8 cellular contexts compared by ENCODE assay signal in the genomic region with DNA sequence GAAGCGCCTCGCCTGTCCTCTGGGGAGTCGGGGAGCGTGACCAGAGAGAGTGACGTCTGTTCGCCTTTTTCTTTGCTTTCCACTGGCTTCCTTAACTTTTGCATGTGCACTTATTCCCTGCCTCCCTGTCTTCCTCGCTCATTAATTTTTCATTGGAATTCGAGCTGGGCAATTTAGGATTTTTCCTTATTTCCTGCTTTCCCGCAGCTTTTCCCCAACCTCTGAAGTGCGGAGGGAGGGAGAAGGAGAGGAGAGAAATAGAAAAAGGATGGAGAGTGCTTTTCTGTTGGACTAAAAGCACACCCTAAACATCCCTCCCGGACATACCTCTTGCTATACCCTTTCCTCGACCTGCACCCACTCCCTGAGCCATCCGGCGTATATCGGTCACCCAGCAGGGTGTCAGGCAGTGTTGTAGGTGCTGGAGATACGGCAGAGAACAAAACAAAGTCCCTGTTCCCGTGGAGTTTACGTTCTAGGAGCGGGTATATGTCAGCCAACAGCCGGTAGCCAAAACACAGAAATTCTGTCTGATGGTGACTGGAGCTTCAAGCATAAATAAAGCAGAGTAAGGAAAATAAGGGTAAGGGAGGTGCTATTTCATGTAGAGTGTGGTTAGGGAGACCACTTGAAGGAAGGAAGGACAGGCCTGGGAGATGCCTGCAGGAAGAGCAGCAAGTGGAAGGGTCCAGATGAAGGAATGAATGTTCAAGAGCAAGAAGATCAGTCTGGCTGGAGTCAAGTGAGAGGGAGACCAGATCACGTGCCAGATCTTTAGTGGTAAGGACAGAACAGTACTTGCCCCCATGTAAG. TPM values are rescaled to one million over a fixed set of nuclear protein-coding genes. Genes with fewer than 3 reads are reported as not detected.
DNase-seq lines count a peak whose midpoint lies in the region; ATAC-seq, FAIRE-seq and TF ChIP-seq lines count a peak whose summit lies in the region.

No MANE protein-coding gene starts in this region.

- 4% methylated on average over 19 of the region's 21 CpGs for WGBS in HUES64
- 57% methylated on average over 21 of the region's 21 CpGs for WGBS in GM12878 (ENCODE audit: insufficient coverage, insufficient replicate concordance, low lambda C conversion rate, missing lambda C conversion rate)
- 17% methylated on average over 16 of the region's 21 CpGs for WGBS in mesenchymal stem cell

- peak overlapping the region; percentile 71 for H4K91ac ChIP-seq in mesenchymal stem cell (ENCODE audit: low read length)

- TF ChIP-seq CTCF in AG04450 (IDR thresholded peaks at IDR 0.05; ENCODE audit: low read depth, low read length) (no peak), GM12878 (IDR thresholded peaks at IDR 0.05 in 2 of 3, conservative IDR thresholded peaks at IDR 0.05 in 1 of 3; ENCODE audit: control insufficient read depth in 2 of 3, extremely low read depth in 1 of 3, insufficient read depth in 1 of 3, low read depth in 3 of 3, low read length in 3 of 3) (no peak)

- peak overlapping the region; percentile 80 for H3K4me3 ChIP-seq in AG04450 (ENCODE audit: low read depth, low read length)
- H3K4me3 ChIP-seq in HUES64 (ENCODE audit: low read length): peak overlapping the region; percentile 78
- H3K4me3 ChIP-seq in GM12878: peak overlapping the region; percentile 74; the same call in 1 of the 2 replicates
- peak overlapping the region; percentile 84 to 96 for H3K4me3 ChIP-seq in mesenchymal stem cell (ENCODE audit: insufficient read depth in 1 of 2, low read depth in 1 of 2, low read length in 2 of 2)

- no peaks in the 10 kb centered on the region; the same call in 1 of the 2 replicates for H3K9me3 ChIP-seq in AG04450 (ENCODE audit: control insufficient read depth, insufficient read depth, low read length)
- H3K9me3 ChIP-seq in HUES64 (ENCODE audit: insufficient read depth, low read depth, low read length): no peaks in the 10 kb centered on the region
- no peaks in the 10 kb centered on the region; the same call in 2 of the 3 replicates for H3K9me3 ChIP-seq in GM12878 (replicated peaks; ENCODE audit: control insufficient read depth, insufficient read depth, low read length)
- H3K9me3 ChIP-seq in mesenchymal stem cell (ENCODE audit: control insufficient read depth, low read length): no peaks in the 10 kb centered on the region

- no peak for TF ChIP-seq RAD21 in GM12878 (IDR thresholded peaks at IDR 0.05; ENCODE audit: insufficient read depth, low read depth, low read length)

- H3K27ac ChIP-seq in AG04450 (ENCODE audit: low read depth, low read length): peak overlapping the region; percentile 39
- H3K27ac ChIP-seq in HUES64 (ENCODE audit: low read depth, low read length): no peak overlapping the region; the same call in 1 of the 2 replicates
- H3K27ac ChIP-seq in GM12878 (ENCODE audit: control insufficient read depth, insufficient read depth): no peak overlapping the region
- peak overlapping the region; percentile 38 for H3K27ac ChIP-seq in mesenchymal stem cell (ENCODE audit: low read length, poor library complexity, severe bottlenecking)

- RAD21 ChIA-PET in GM12878 (lab: Charles Lee; ENCODE audit: unreplicated experiment): no interaction called here

- H2AFZ ChIP-seq in GM12878 (ENCODE audit: control insufficient read depth, low read depth, low read length): peak overlapping the region; percentile 80
- H2AFZ ChIP-seq in mesenchymal stem cell (ENCODE audit: low read depth, low read length): peak overlapping the region; percentile 90

- H2AK5ac ChIP-seq in mesenchymal stem cell (ENCODE audit: low read length, severe bottlenecking): no peak overlapping the region

- POLR2A ChIA-PET in AG04450 (lab: Yijun Ruan, JAX): interaction anchor here (0.5 to 1.0 kb wide), 3 partner anchors 13 to 274 kb away, joined by 3 read pairs; no protein-coding TSS in a partner anchor
- POLR2A ChIA-PET in GM12878 (lab: Charles Lee): interaction anchor here (0.9 to 1.4 kb wide), 2 partner anchors 145 to 148 kb away, joined by 3 to 4 read pairs; no protein-coding TSS in a partner anchor

- no peak overlapping the region for H2BK5ac ChIP-seq in mesenchymal stem cell (ENCODE audit: low read depth, low read length, poor library complexity, severe bottlenecking)

- peak overlapping the region; percentile 46 to 81 for H3K23ac ChIP-seq in mesenchymal stem cell (ENCODE audit: low read length in 2 of 2)

- H3K79me1 ChIP-seq in mesenchymal stem cell (replicated peaks; ENCODE audit: low read length, poor library complexity, severe bottlenecking): peaks cover 4% of the 10 kb centered on the region

- peak overlapping the region; percentile 88 for H2BK15ac ChIP-seq in mesenchymal stem cell (ENCODE audit: low read depth, poor library complexity, severe bottlenecking)

- H3K4me2 ChIP-seq in GM12878 (ENCODE audit: control insufficient read depth, insufficient read depth) (peak overlapping the region; percentile 84), mesenchymal stem cell (ENCODE audit: low read length, poor library complexity, severe bottlenecking) (peak overlapping the region; percentile 96)

- TF ChIP-seq EP300 in GM12878 (IDR thresholded peaks at IDR 0.05; ENCODE audit: borderline replicate concordance in 1 of 2, control insufficient read depth in 1 of 2, low read depth in 2 of 2, low read length in 2 of 2): no peak

- H4K8ac ChIP-seq in mesenchymal stem cell (ENCODE audit: low read length): peak overlapping the region; percentile 89

- peak overlapping the region; percentile 54 to 70 for H3K4ac ChIP-seq in mesenchymal stem cell (ENCODE audit: low read depth in 1 of 2, low read length in 2 of 2)

- FAIRE-seq in GM12878 (lab: Jason Lieb, UNC): no peak

- peak overlapping the region; percentile 18 to 31 for H2BK12ac ChIP-seq in mesenchymal stem cell (ENCODE audit: low read length in 2 of 2)

- peaks cover 44% of the 10 kb centered on the region for H3K79me2 ChIP-seq in GM12878 (ENCODE audit: control insufficient read depth, insufficient read depth, low read length)

- no peak for ATAC-seq in GM12878
- ATAC-seq in HG02973 (IDR thresholded peaks at IDR 0.05; ENCODE audit: unreplicated experiment): no peak

- TSS peak; percentile 35 for BruUV-seq in GM12878 (replicated peaks; lab: Mats Ljungman, UMichigan)

- DNase-seq in AG04450 (ENCODE audit: low read depth, low spot score): no peak
- DNase-seq in GM12878 (ENCODE audit: low read depth, low spot score): no peak
- no peak for DNase-seq in mesenchymal stem cell
- no peak for DNase-seq in NCI-H2171 treated with DMSO at 0.1 percent for 48 hours (lab: John Stamatoyannopoulos, UW)
- no peak for DNase-seq in 8988T
- no peak for DNase-seq in stimulated activated CD4-positive, alpha-beta T cell treated with anti-CD3 and anti-CD28 coated beads, Interleukin-4, amount 100 ng/mL, for 4 hours

- H3K9ac ChIP-seq in HUES64 (ENCODE audit: low read depth, low read length): peak overlapping the region; percentile 90
- no peak overlapping the region for H3K9ac ChIP-seq in GM12878 (ENCODE audit: control insufficient read depth, insufficient read depth, low read length)
- H3K9ac ChIP-seq in mesenchymal stem cell (ENCODE audit: low read length): peak overlapping the region; percentile 96

- no peak for TF ChIP-seq POLR2A in GM12878 (IDR thresholded peaks at IDR 0.05; ENCODE audit: low read depth, low read length)

- peaks cover 3% of the 10 kb centered on the region; the same call in 1 of the 2 replicates for H3K36me3 ChIP-seq in HUES64 (ENCODE audit: insufficient read depth, low read length)
- no peaks in the 10 kb centered on the region for H3K36me3 ChIP-seq in GM12878 (ENCODE audit: control insufficient read depth in 2 of 2, insufficient read depth in 2 of 2, low read length in 1 of 2)
- peaks cover 4 to 7% of the 10 kb centered on the region in 2 experiments for H3K36me3 ChIP-seq in mesenchymal stem cell (ENCODE audit: control insufficient read depth in 1 of 2, insufficient read depth in 2 of 2, low read depth in 1 of 2, low read length in 2 of 2)

- H3K27me3 ChIP-seq in AG04450 (ENCODE audit: control insufficient read depth, insufficient read depth, low read length) (no peaks in the 10 kb centered on the region), HUES64 (ENCODE audit: insufficient read depth, low read length) (peaks cover 20% of the 10 kb centered on the region), GM12878 (replicated peaks in 1 of 2; ENCODE audit: control insufficient read depth in 2 of 2, insufficient read depth in 2 of 2, low read length in 1 of 2) (no peaks in the 10 kb centered on the region; a peak in 1 of 4 replicates), mesenchymal stem cell (ENCODE audit: control insufficient read depth in 1 of 2, insufficient read depth in 1 of 2, low read length in 2 of 2) (no peaks in the 10 kb centered on the region)

- in situ Hi-C loops in GM12878 (cut with MboI): no loop called here

- peak overlapping the region in 1 of 2 experiments; percentile 95 for H3K14ac ChIP-seq in mesenchymal stem cell (ENCODE audit: low read length in 2 of 2)

- CTCF ChIA-PET in AG04450 (lab: Charles Lee): interaction anchor here (0.9 to 1.3 kb wide), 2 partner anchors 44 to 145 kb away, joined by 4 to 5 read pairs; no protein-coding TSS in a partner anchor
- CTCF ChIA-PET in GM12878 (lab: Yijun Ruan, JAX): interaction anchor here (0.6 to 1.4 kb wide), 3 partner anchors 143 to 167 kb away, joined by 3 to 4 read pairs (median 3); no protein-coding TSS in a partner anchor

- H3K4me1 ChIP-seq in HUES64 (ENCODE audit: insufficient read depth, low read length) (peaks cover 20% of the 10 kb centered on the region), GM12878 (ENCODE audit: control insufficient read depth, insufficient read depth, low read length) (peaks cover 14% of the 10 kb centered on the region), mesenchymal stem cell (ENCODE audit: control insufficient read depth, insufficient read depth, low read depth, low read length) (peaks cover 5% of the 10 kb centered on the region)

- no peaks in the 10 kb centered on the region for H4K20me1 ChIP-seq in GM12878 (ENCODE audit: control insufficient read depth, insufficient read depth)

- intact Hi-C loops in GM12878 (cut with micrococcal nuclease; ENCODE audit: unreplicated experiment): loop anchor here (5.0 kb wide), 2 partner anchors 152 to 273 kb away; a partner anchor contains a TSS

- no peak overlapping the region for H2BK120ac ChIP-seq in mesenchymal stem cell (ENCODE audit: low read depth, low read length)

- SMC1A ChIA-PET in GM12878 (lab: Charles Lee; ENCODE audit: uncharacterized antibody, unreplicated experiment): interaction anchor here (1.3 kb wide), 1 partner anchor 137 kb away, joined by 3 read pairs; no protein-coding TSS in a partner anchor

- peak overlapping the region; percentile 89 to 90 for H3K18ac ChIP-seq in mesenchymal stem cell (ENCODE audit: low read depth in 1 of 2, low read length in 2 of 2)

RNA-seq across cellular contexts. Expression of a gene that starts 0.6 kb away (rescaled TPM):
- polyA plus RNA-seq in AG04450 (2011; rRNA removed): 63.0 and 72.9 TPM in 2 replicates
- polyA minus RNA-seq in AG04450 (2011; rRNA and poly(A)+ RNA removed): 138 and 171 TPM in 2 replicates
- polyA plus RNA-seq in HUES64 (2013, experiment 1 of 2): 65.3 TPM
- 68.7 TPM for polyA plus RNA-seq in HUES64 (2013, experiment 2 of 2)
- total RNA-seq in GM12878 (2013; cell fraction: nucleolus; rRNA removed): 95.1 and 99.1 TPM in 2 replicates
- 75.9 and 79.8 TPM in 2 replicates for total RNA-seq in GM12878 (2014; rRNA removed)
- total RNA-seq in GM12878 (2014; rRNA removed; fragmentation: Illumina TruSeq; extraction: Trizol): 90.6 and 93.8 TPM in 2 replicates
- 52.7 and 54.8 TPM in 2 replicates for total RNA-seq in GM12878 (2021)
- 15.9 TPM for polyA plus RNA-seq in GM12878 (2011; ENCODE audit: low read depth)
- polyA plus RNA-seq in GM12878 (2011; rRNA removed): 73.6 and 78.8 TPM in 2 replicates
- 66.5 and 103 TPM in 2 replicates for polyA plus RNA-seq in GM12878 (2011; cell fraction: cytosol; rRNA removed)
- 55.5 and 63.6 TPM in 2 replicates for polyA plus RNA-seq in GM12878 (2011; cell fraction: nucleus; rRNA removed)
- polyA plus RNA-seq in GM12878 (2012): 23.1 and 28.6 TPM in 2 replicates
- 69.8 and 75.4 TPM in 2 replicates for polyA plus RNA-seq in GM12878 (2014; fragmentation: Illumina TruSeq; extraction: Trizol)
- 10 to 100 TPM; 33.7 to 37.1 TPM for polyA plus RNA-seq in GM12878 (2014; fragmentation: Nextera tagmentation; extraction: Ambion mirVana)
- 40.1 and 45.5 TPM in 2 replicates for polyA plus RNA-seq in GM12878 (2014; rRNA removed)
- polyA plus RNA-seq in GM12878 (2016; fragmentation: Nextera tagmentation; extraction: Ambion mirVana): 10 to 100 TPM; 86.3 to 89.6 TPM
- 160 and 204 TPM in 2 replicates for polyA minus RNA-seq in GM12878 (2011; rRNA and poly(A)+ RNA removed)
- polyA minus RNA-seq in GM12878 (2011; cell fraction: cytosol; rRNA and poly(A)+ RNA removed): 34.9 and 42.0 TPM in 2 replicates
- 27.3 and 57.4 TPM in 2 replicates for polyA minus RNA-seq in GM12878 (2011; cell fraction: nucleus; rRNA and poly(A)+ RNA removed)
- polyA plus RNA-seq in mesenchymal stem cell (2013, experiment 1 of 2): 46.5 TPM
- polyA plus RNA-seq in mesenchymal stem cell (2013, experiment 2 of 2): 47.9 TPM

Comparison
In these comparisons a context has a peak if more than half of its experiments do, and no peak if none do; other contexts are left out.
1. H3K27ac ChIP-seq: peak in AG04450 (single experiment) and mesenchymal stem cell (single experiment); none in HUES64 (single experiment) and GM12878 (single experiment).
2. Peak in every context shown above with its lines, with median percentiles within 50 percentile points of each other: H3K4me3 ChIP-seq.